ENCODE assay signal across 1 cellular context in the genomic region with DNA sequence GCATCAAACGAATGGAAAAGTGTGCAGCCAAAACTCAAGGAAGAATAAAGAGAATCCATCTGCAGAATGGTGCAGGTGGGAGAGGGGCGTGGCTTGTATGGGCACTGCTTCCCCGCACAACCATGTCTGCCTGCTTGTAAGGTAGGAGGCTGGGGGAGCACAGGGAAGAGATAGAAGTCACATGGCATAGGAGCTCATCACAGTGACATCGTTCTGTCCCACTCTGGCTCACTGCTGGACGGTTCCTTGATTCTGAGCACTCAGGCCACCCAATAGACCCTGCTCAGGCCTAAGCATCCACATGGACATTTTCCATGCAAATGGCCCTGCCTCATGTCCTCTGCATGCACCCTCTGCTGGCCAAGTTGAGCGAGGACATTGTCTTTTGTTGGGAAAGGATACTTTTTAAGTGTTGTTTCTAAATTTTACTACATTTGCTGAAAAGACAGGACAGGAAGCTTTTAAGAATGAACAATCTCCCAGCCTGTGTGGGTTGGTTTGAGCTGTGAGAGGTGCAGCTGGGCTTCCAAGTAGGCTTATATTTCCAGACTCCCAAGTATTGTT.
TF ChIP-seq lines count a peak whose summit lies in the region.

No MANE protein-coding gene starts in this region.

TF ChIP-seq in HepG2, 621 proteins besides CTCF, POLR2A, EP300 and RAD21 (continued from another document):
- TF ChIP-seq ZNF318 (CRISPR knock-in tag; IDR thresholded peaks at IDR 0.05): no peak
